Comparison of ENCODE assay signal across 19 cellular contexts in the genomic region with DNA sequence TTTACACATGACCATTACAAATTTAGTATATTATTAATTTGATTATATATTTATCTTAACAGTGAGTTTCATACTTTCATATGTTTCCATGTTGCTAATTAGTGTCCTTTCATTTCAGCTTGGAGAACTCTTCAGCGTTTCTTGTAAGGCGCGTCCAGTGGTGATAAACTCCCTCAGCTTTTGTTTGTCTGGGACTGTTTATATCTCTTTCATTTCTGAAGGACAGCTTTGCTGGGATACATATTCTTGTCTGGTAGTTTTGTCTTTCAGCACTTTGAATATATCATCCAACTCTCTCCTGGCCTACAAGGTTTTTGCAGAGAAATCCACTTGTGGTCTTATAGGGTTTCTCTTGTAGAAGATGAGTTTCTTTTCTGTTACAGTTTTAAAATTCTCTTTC.
"Had no signal": no experiment of that assay in that cellular context is flagged by ENCODE, and none has a peak within 500 bp of the region (broad histone marks: within the 10 kb centered on the region; RNA-seq: fewer than 3 reads in every experiment).

No MANE protein-coding gene starts in this region.

- H3K9me3 ChIP-seq: esophagus squamous epithelium, lower lobe of right lung, pancreas, testis, transverse colon had no signal

- H3K4me3 Mint-ChIP-seq: effector memory CD8-positive, alpha-beta T cell; immature natural killer cell; memory B cell; mesothelial cell of epicardium; nephron; stimulated activated naive CD8-positive, alpha-beta T cell treated with anti-CD3 and anti-CD28 coated beads, Interleukin-15, amount 100 ng/mL, for 72 hours had no signal

- H3K4me3 ChIP-seq: esophagus squamous epithelium, gastroesophageal sphincter, left ventricle myocardium inferior, lower lobe of right lung, pancreas, smooth muscle cell, testis, transverse colon had no signal

- H3K27me3 Mint-ChIP-seq: effector memory CD8-positive, alpha-beta T cell; memory B cell; progenitor cell of endocrine pancreas; stimulated activated naive CD8-positive, alpha-beta T cell treated with anti-CD3 and anti-CD28 coated beads, Interleukin-15, amount 100 ng/mL, for 72 hours had no signal

- H3K27me3 ChIP-seq: esophagus squamous epithelium, gastroesophageal sphincter, pancreas, testis, transverse colon had no signal

- ATAC-seq: effector memory CD8-positive, alpha-beta T cell; gastroesophageal sphincter; lower lobe of right lung; pancreas; right cardiac atrium; stimulated activated naive CD8-positive, alpha-beta T cell treated with anti-CD3 and anti-CD28 coated beads, Interleukin-15, amount 100 ng/mL, for 72 hours had no signal

- H3K27ac ChIP-seq: esophagus squamous epithelium, gastroesophageal sphincter, left ventricle myocardium inferior, lower lobe of right lung, pancreas, testis, transverse colon had no signal

- H3K9me3 Mint-ChIP-seq: effector memory CD8-positive, alpha-beta T cell had no signal

- H3K27ac Mint-ChIP-seq: memory B cell, mesothelial cell of epicardium, nephron, progenitor cell of endocrine pancreas had no signal

- H3K4me1 ChIP-seq: lower lobe of right lung, testis had no signal

- DNase-seq: effector memory CD8-positive, alpha-beta T cell; esophagus squamous epithelium; foreskin fibroblast; immature natural killer cell; left ventricle myocardium inferior; lower lobe of right lung; occipital lobe; pancreas; right cardiac atrium; stimulated activated CD4-positive, alpha-beta T cell treated with anti-CD3 and anti-CD28 coated beads, Interleukin-2, amount 100 ng/mL, for 48 hours; stimulated activated naive CD8-positive, alpha-beta T cell treated with anti-CD3 and anti-CD28 coated beads, Interleukin-15, amount 100 ng/mL, for 72 hours; testis; transverse colon had no signal

- H3K4me1 Mint-ChIP-seq: mesothelial cell of epicardium, nephron had no signal
